In genomic region chr19:55476100-55476775, GRCh38 we compare ENCODE assay signal across 1 cellular context.
A peak's percentile ranks its signal among the peaks of the same experiment; 100 is the strongest.
TF ChIP-seq lines count a peak whose summit lies in the region.

TSS of gene ZNF628 (plus strand) at chr19:55476617. CDS start at chr19:55479911, 3,294 bp downstream.

TF ChIP-seq in GM12878, 131 proteins besides CTCF, POLR2A, EP300 and RAD21 (continued from another document and continues in another):
- no peak for TF ChIP-seq REST (IDR thresholded peaks at IDR 0.05; ENCODE audit: low read depth, low read length)
- TF ChIP-seq RAD51 (IDR thresholded peaks at IDR 0.05), result no peak
- no peak for TF ChIP-seq CEBPZ (IDR thresholded peaks at IDR 0.05; ENCODE audit: low read depth, low read length)
- TF ChIP-seq BMI1 (IDR thresholded peaks at IDR 0.05; ENCODE audit: borderline replicate concordance), result no peak
- 0 out of 3 replicates have a peak, but pooled peaks have one; percentile 40 for TF ChIP-seq POU2F2 (IDR thresholded peaks at IDR 0.05; ENCODE audit: borderline replicate concordance, low read depth, low read length)
- TF ChIP-seq FOS (IDR thresholded peaks at IDR 0.05; ENCODE audit: borderline replicate concordance, extremely low read depth, insufficient read length), result peak; percentile 9
- TF ChIP-seq RELA (IDR thresholded peaks at IDR 0.05; ENCODE audit: borderline replicate concordance, partially characterized antibody), result no peak
- no peak for TF ChIP-seq HDAC6 (IDR thresholded peaks at IDR 0.05; ENCODE audit: unreplicated experiment)
- TF ChIP-seq HSF1 (IDR thresholded peaks at IDR 0.05; ENCODE audit: low read depth, low read length), result no peak
- peak; percentile 95 for TF ChIP-seq HCFC1 (IDR thresholded peaks at IDR 0.05; ENCODE audit: low read length)
- no peak for TF ChIP-seq HDGF (IDR thresholded peaks at IDR 0.05)
- TF ChIP-seq NR2F1 (conservative IDR thresholded peaks at IDR 0.05), result no peak
- TF ChIP-seq ZNF384 (IDR thresholded peaks at IDR 0.05; ENCODE audit: borderline replicate concordance, low read depth, low read length), result no peak
- TF ChIP-seq TCF12 (IDR thresholded peaks at IDR 0.05; ENCODE audit: low read depth, low read length), result 0 out of 2 replicates have a peak, but pooled peaks have one; percentile 6
- peak; percentile 94 for TF ChIP-seq CHD2 (IDR thresholded peaks at IDR 0.05; ENCODE audit: borderline replicate concordance, low read depth, low read length)
- TF ChIP-seq SUZ12 (IDR thresholded peaks at IDR 0.05; ENCODE audit: unreplicated experiment), result no peak
- peak; percentile 58; the same call in 1 of the 2 replicates for TF ChIP-seq IRF4 (IDR thresholded peaks at IDR 0.05; ENCODE audit: low read depth, low read length)
- TF ChIP-seq TBL1XR1 (IDR thresholded peaks at IDR 0.05; ENCODE audit: low read depth, low read length), result peak; percentile 20; the same call in 1 of the 2 replicates
- peak; percentile 24; the same call in 1 of the 2 replicates for TF ChIP-seq PAX5 (IDR thresholded peaks at IDR 0.05; ENCODE audit: borderline replicate concordance, low read depth, low read length)
- TF ChIP-seq ZNF592 (IDR thresholded peaks at IDR 0.05), result no peak
- no peak for TF ChIP-seq CEBPB (IDR thresholded peaks at IDR 0.05; ENCODE audit: borderline replicate concordance in 1 of 2, low read depth in 2 of 2, low read length in 2 of 2)
- TF ChIP-seq ZSCAN29 (IDR thresholded peaks at IDR 0.05), result no peak
- TF ChIP-seq E2F4 (IDR thresholded peaks at IDR 0.05; ENCODE audit: low read depth, low read length), result no peak
- no peak for TF ChIP-seq KAT2A (conservative IDR thresholded peaks at IDR 0.05; ENCODE audit: control insufficient read depth, low read depth, low read length)
- peak; percentile 31; the same call in 1 of the 2 replicates for TF ChIP-seq ZNF207 (IDR thresholded peaks at IDR 0.05; ENCODE audit: borderline replicate concordance)
- TF ChIP-seq ZNF24 (IDR thresholded peaks at IDR 0.05), result no peak
- TF ChIP-seq ATF2 (IDR thresholded peaks at IDR 0.05; ENCODE audit: low read length), result no peak
- peak; percentile 95 for TF ChIP-seq IKZF1 (conservative IDR thresholded peaks at IDR 0.05)
- no peak for TF ChIP-seq EZH2 (IDR thresholded peaks at IDR 0.05; ENCODE audit: borderline replicate concordance, control insufficient read depth, low read depth, low read length)
- TF ChIP-seq POLR2AphosphoS5 (IDR thresholded peaks at IDR 0.05; ENCODE audit: low read length), result no peak; the same call in 1 of the 2 replicates
- no peak for TF ChIP-seq BCL3 (IDR thresholded peaks at IDR 0.05; ENCODE audit: borderline replicate concordance, insufficient read depth, low read depth, low read length, poor library complexity, severe bottlenecking)
- no peak for TF ChIP-seq STAT3 (IDR thresholded peaks at IDR 0.05; ENCODE audit: low read depth, low read length)
- no peak for TF ChIP-seq CUX1 (IDR thresholded peaks at IDR 0.05; ENCODE audit: insufficient replicate concordance, low read depth, low read length)
- TF ChIP-seq MYC (IDR thresholded peaks at IDR 0.05; ENCODE audit: insufficient read depth, insufficient read length, insufficient replicate concordance, low read length, severe bottlenecking), result peak; percentile 38
- 0 out of 2 replicates have a peak, but pooled peaks have one; percentile 42 for TF ChIP-seq RB1 (IDR thresholded peaks at IDR 0.05; ENCODE audit: borderline replicate concordance)
